14 cellular contexts compared by ENCODE assay signal in genomic region chr3:22122567-22122966, GRCh38.
A peak's percentile ranks its signal among the peaks of the same experiment; 100 is the strongest.
DNase-seq lines count a peak whose midpoint lies in the region; ATAC-seq and TF ChIP-seq lines count a peak whose summit lies in the region.
"Had no signal": no experiment of that assay in that cellular context is flagged by ENCODE, and none has a peak within 500 bp of the region (broad histone marks: within the 10 kb centered on the region; RNA-seq: fewer than 3 reads in every experiment).

No MANE protein-coding gene starts in this region.

- no peaks in the 10 kb centered on the region for H3K9me3 ChIP-seq in transverse colon
- H3K9me3 ChIP-seq in GM23248 (ENCODE audit: low read depth), result no peaks in the 10 kb centered on the region
- H3K9me3 ChIP-seq: left ventricle myocardium inferior, neutrophil, vagina had no signal

- no peaks in the 10 kb centered on the region for H3F3A ChIP-seq in GM23248 (ENCODE audit: insufficient read depth)

- H3K27ac ChIP-seq in transverse colon (no peak overlapping the region), GM23248 (no peak overlapping the region)
- H3K27ac ChIP-seq: left ventricle myocardium inferior, neutrophil, vagina had no signal

- in situ Hi-C loops in transverse colon (cut with MboI; ENCODE audit: low pct_ligation_motif_present in 1 of 4, low pct_unique_long_range_greater_than_20kb in 1 of 4, low sequenced_read_pairs in 3 of 4), result no loop called here
- in situ Hi-C loops in GM23248 (cut with MboI), result loop anchor here (25.0 kb wide), 1 partner anchor 1610 kb away; no protein-coding TSS in a partner anchor

- H4K20me1 ChIP-seq in GM23248 (ENCODE audit: insufficient read depth), result no peaks in the 10 kb centered on the region

- H3K4me1 ChIP-seq in transverse colon, result no peaks in the 10 kb centered on the region
- H3K4me1 ChIP-seq in GM23248 (ENCODE audit: insufficient read depth), result no peaks in the 10 kb centered on the region
- H3K4me1 ChIP-seq: left ventricle myocardium inferior, vagina had no signal

- 55 to 69% methylated on average over 2 to 3 of the region's 3 CpGs for WGBS in transverse colon (ENCODE audit: low coverage in 1 of 2), 2 donors
- WGBS in GM23248 (ENCODE audit: low coverage in 1 of 2, low lambda C conversion rate in 2 of 2, missing lambda C conversion rate in 2 of 2), 2 experiments, result 49 to 50% methylated on average over 3 of the region's 3 CpGs

- no peaks in the 10 kb centered on the region for H3K79me2 ChIP-seq in GM23248 (ENCODE audit: insufficient read depth)

- no peak overlapping the region for H3K9ac ChIP-seq in GM23248

- H3K4me3 ChIP-seq in transverse colon (no peak overlapping the region), GM23248 (no peak overlapping the region)
- H3K4me3 ChIP-seq: left ventricle myocardium inferior, vagina had no signal

- ATAC-seq in GM18519 (IDR thresholded peaks at IDR 0.05; ENCODE audit: low FRiP score, unreplicated experiment) (peak; percentile 88), GM21367 (IDR thresholded peaks at IDR 0.05; ENCODE audit: unreplicated experiment) (peak; percentile 71), HG02885 (IDR thresholded peaks at IDR 0.05; ENCODE audit: poor library complexity, unreplicated experiment) (peak; percentile 87), HG03460 (IDR thresholded peaks at IDR 0.05; ENCODE audit: unreplicated experiment) (peak; percentile 72)

- H2AFZ ChIP-seq in GM23248, result no peak overlapping the region

- TF ChIP-seq POLR2A in transverse colon (IDR thresholded peaks at IDR 0.05), result no peak

- no peaks in the 10 kb centered on the region for H3K9me2 ChIP-seq in GM23248 (ENCODE audit: insufficient read depth)

- H3K27me3 ChIP-seq in transverse colon, result no peaks in the 10 kb centered on the region
- H3K27me3 ChIP-seq in GM23248 (replicated peaks; ENCODE audit: insufficient read depth), result no peaks in the 10 kb centered on the region
- H3K27me3 ChIP-seq: neutrophil, vagina had no signal

- H3K4me2 ChIP-seq in GM23248 (ENCODE audit: unreplicated experiment), result no peak overlapping the region

- no peaks in the 10 kb centered on the region for H3K36me3 ChIP-seq in transverse colon
- H3K36me3 ChIP-seq in GM23248 (ENCODE audit: low read depth), result no peaks in the 10 kb centered on the region
- H3K36me3 ChIP-seq: left ventricle myocardium inferior, neutrophil, vagina had no signal

- intact Hi-C loops in transverse colon (cut with DNase I; ENCODE audit: low total_unique reads), result no loop called here

- TF ChIP-seq EP300 in transverse colon (IDR thresholded peaks at IDR 0.05; ENCODE audit: low read depth), result no peak

- no peak for DNase-seq in NCI-H510A (lab: John Stamatoyannopoulos, UW)
- DNase-seq in transverse colon, result no peak
- no peak for DNase-seq in KG1 (lab: John Stamatoyannopoulos, UW)
- no peak for DNase-seq in GM23248
- DNase-seq: activated CD4-positive, CD25-positive, alpha-beta regulatory T cell treated with anti-CD3 and anti-CD28 coated beads, Interleukin-2, amount 50 U/mL, for 72 hours; activated effector memory CD4-positive, alpha-beta T cell treated with anti-CD3 and anti-CD28 coated beads, Interleukin-2, amount 50 U/mL, for 16 hours; left ventricle myocardium inferior; NCI-H1930 had no signal

- TF ChIP-seq CTCF in transverse colon (IDR thresholded peaks at IDR 0.05), result no peak
